ENCODE assay signal across 1 cellular context in the genomic region with DNA sequence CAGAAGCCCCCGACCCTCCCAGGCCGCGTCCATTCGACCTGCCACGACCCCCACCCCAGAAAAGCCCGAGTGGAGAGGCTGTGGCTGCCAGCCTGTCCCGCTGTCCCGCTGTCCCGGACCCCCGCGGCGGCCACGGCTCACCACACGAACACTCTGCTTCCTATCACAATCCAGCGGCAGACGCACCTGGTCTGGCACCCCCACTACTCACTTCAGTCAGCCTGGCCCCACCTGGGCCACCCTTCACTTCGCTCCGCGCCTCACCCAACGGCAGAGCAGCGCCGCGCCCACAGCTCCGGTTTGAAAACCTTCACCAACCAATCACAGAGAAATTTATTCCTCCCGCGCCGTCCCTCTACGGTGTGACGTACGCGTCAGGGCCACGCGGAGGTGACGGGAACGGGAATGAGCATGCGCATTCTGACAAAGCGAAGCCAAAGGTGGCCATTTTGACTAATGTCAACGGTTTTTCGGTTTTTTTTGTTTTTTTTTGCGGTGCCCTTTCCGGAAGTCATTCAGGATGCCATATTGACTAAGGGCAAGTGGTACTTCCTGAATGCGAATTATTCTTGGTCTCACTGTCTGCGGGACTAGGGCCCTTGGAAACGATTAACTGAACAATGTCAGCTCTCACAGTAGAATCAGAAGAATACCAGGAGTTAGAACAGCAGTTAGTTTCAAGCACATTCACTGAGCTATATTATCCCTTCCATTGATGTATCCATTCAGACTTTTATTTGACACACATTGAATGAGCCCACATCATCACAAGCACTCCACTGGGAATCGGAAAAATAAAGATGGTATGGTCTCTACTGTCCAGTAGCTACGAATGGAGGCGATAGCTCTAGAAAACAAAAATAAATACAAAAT.
TF ChIP-seq lines count a peak whose summit lies in the region.

A gene with protein sequence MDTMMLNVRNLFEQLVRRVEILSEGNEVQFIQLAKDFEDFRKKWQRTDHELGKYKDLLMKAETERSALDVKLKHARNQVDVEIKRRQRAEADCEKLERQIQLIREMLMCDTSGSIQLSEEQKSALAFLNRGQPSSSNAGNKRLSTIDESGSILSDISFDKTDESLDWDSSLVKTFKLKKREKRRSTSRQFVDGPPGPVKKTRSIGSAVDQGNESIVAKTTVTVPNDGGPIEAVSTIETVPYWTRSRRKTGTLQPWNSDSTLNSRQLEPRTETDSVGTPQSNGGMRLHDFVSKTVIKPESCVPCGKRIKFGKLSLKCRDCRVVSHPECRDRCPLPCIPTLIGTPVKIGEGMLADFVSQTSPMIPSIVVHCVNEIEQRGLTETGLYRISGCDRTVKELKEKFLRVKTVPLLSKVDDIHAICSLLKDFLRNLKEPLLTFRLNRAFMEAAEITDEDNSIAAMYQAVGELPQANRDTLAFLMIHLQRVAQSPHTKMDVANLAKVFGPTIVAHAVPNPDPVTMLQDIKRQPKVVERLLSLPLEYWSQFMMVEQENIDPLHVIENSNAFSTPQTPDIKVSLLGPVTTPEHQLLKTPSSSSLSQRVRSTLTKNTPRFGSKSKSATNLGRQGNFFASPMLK (minus strand): TSS at position 308 of the 873 bp plus-strand sequence. CDS start 8,779 bp downstream, outside the sequence.

TF ChIP-seq in HepG2, 621 proteins besides CTCF, POLR2A, EP300 and RAD21 (continued from another document and continues in another):
- TF ChIP-seq, protein P1, sequence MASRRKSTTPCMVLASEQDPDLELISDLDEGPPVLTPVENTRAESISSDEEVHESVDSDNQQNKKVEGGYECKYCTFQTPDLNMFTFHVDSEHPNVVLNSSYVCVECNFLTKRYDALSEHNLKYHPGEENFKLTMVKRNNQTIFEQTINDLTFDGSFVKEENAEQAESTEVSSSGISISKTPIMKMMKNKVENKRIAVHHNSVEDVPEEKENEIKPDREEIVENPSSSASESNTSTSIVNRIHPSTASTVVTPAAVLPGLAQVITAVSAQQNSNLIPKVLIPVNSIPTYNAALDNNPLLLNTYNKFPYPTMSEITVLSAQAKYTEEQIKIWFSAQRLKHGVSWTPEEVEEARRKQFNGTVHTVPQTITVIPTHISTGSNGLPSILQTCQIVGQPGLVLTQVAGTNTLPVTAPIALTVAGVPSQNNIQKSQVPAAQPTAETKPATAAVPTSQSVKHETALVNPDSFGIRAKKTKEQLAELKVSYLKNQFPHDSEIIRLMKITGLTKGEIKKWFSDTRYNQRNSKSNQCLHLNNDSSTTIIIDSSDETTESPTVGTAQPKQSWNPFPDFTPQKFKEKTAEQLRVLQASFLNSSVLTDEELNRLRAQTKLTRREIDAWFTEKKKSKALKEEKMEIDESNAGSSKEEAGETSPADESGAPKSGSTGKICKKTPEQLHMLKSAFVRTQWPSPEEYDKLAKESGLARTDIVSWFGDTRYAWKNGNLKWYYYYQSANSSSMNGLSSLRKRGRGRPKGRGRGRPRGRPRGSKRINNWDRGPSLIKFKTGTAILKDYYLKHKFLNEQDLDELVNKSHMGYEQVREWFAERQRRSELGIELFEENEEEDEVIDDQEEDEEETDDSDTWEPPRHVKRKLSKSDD (CRISPR knock-in tag; IDR thresholded peaks at IDR 0.05; ENCODE audit: low read depth) = peak; percentile 87
- TF ChIP-seq DNMT1 (CRISPR knock-in tag; IDR thresholded peaks at IDR 0.05) = no peak
- TF ChIP-seq ZNF101 (CRISPR knock-in tag; IDR thresholded peaks at IDR 0.05; ENCODE audit: borderline replicate concordance, low read depth) = no peak
- TF ChIP-seq PRDM4 (CRISPR knock-in tag; IDR thresholded peaks at IDR 0.05; ENCODE audit: borderline replicate concordance) = no peak
- TF ChIP-seq CREB1 (IDR thresholded peaks at IDR 0.05) = peak; percentile 97
- TF ChIP-seq CREB1 (CRISPR knock-in tag; IDR thresholded peaks at IDR 0.05) = peak; percentile 99
- no peak for TF ChIP-seq SOX6 (IDR thresholded peaks at IDR 0.05)
- TF ChIP-seq SOX6 (CRISPR knock-in tag; IDR thresholded peaks at IDR 0.05) = peak; percentile 55
- peak; percentile 52; the same call in 1 of the 2 replicates for TF ChIP-seq ZBTB38 (CRISPR knock-in tag; IDR thresholded peaks at IDR 0.05)
- no peak for TF ChIP-seq ZNF513 (CRISPR knock-in tag; conservative IDR thresholded peaks at IDR 0.05)
- no peak for TF ChIP-seq CHD4 (IDR thresholded peaks at IDR 0.05; ENCODE audit: borderline replicate concordance, low read length)
- no peak for TF ChIP-seq ZNF333 (CRISPR knock-in tag; IDR thresholded peaks at IDR 0.05; ENCODE audit: borderline replicate concordance)
- peak; percentile 45; the same call in 1 of the 2 replicates for TF ChIP-seq KDM5B (CRISPR knock-in tag; IDR thresholded peaks at IDR 0.05; ENCODE audit: borderline replicate concordance)
- no peak for TF ChIP-seq FOXA1 (IDR thresholded peaks at IDR 0.05)
- TF ChIP-seq FOXA1 (CRISPR knock-in tag; IDR thresholded peaks at IDR 0.05) = 0 out of 2 replicates have a peak, but pooled peaks have one; percentile 32
- no peak for TF ChIP-seq BCL3 (CRISPR knock-in tag; IDR thresholded peaks at IDR 0.05)
- TF ChIP-seq, protein P2, sequence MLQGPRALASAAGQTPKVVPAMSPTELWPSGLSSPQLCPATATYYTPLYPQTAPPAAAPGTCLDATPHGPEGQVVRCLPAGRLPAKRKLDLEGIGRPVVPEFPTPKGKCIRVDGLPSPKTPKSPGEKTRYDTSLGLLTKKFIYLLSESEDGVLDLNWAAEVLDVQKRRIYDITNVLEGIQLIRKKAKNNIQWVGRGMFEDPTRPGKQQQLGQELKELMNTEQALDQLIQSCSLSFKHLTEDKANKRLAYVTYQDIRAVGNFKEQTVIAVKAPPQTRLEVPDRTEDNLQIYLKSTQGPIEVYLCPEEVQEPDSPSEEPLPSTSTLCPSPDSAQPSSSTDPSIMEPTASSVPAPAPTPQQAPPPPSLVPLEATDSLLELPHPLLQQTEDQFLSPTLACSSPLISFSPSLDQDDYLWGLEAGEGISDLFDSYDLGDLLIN (CRISPR knock-in tag; IDR thresholded peaks at IDR 0.05; ENCODE audit: borderline replicate concordance) = peak; percentile 91; the same call in 1 of the 2 replicates
- TF ChIP-seq ZFP36L1 (CRISPR knock-in tag; IDR thresholded peaks at IDR 0.05) = peak; percentile 81; the same call in 1 of the 2 replicates
- TF ChIP-seq ZNF639 (CRISPR knock-in tag; conservative IDR thresholded peaks at IDR 0.05) = peak; percentile 40
- peak; percentile 98 for TF ChIP-seq E2F1 (CRISPR knock-in tag; IDR thresholded peaks at IDR 0.05)
- TF ChIP-seq ASH2L (IDR thresholded peaks at IDR 0.05; ENCODE audit: insufficient read length, low read depth, low read length) = peak; percentile 78
- no peak for TF ChIP-seq ZNF543 (CRISPR knock-in tag; IDR thresholded peaks at IDR 0.05)
- TF ChIP-seq CBFB (CRISPR knock-in tag; IDR thresholded peaks at IDR 0.05) = peak; percentile 43; the same call in 1 of the 2 replicates
- TF ChIP-seq GABPB1 (CRISPR knock-in tag; IDR thresholded peaks at IDR 0.05) = peak; percentile 93
- TF ChIP-seq, protein P3, sequence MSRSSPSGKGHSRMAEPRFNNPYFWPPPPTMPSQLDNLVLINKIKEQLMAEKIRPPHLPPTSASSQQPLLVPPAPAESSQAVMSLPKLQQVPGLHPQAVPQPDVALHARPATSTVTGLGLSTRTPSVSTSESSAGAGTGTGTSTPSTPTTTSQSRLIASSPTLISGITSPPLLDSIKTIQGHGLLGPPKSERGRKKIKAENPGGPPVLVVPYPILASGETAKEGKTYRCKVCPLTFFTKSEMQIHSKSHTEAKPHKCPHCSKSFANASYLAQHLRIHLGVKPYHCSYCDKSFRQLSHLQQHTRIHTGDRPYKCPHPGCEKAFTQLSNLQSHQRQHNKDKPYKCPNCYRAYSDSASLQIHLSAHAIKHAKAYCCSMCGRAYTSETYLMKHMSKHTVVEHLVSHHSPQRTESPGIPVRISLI (CRISPR knock-in tag; IDR thresholded peaks at IDR 0.05; ENCODE audit: borderline replicate concordance) = peak; percentile 100
- no peak for TF ChIP-seq REPIN1 (CRISPR knock-in tag; IDR thresholded peaks at IDR 0.05; ENCODE audit: borderline replicate concordance, low read depth)
- no peak for TF ChIP-seq ATAD3A (CRISPR knock-in tag; IDR thresholded peaks at IDR 0.05)
- peak; percentile 57; the same call in 1 of the 2 replicates for TF ChIP-seq ATF7-NPFF (CRISPR knock-in tag; IDR thresholded peaks at IDR 0.05; ENCODE audit: low read depth)
- peak; percentile 96 for TF ChIP-seq POGZ (CRISPR knock-in tag; IDR thresholded peaks at IDR 0.05)
- TF ChIP-seq TARDBP (CRISPR knock-in tag; IDR thresholded peaks at IDR 0.05) = peak; percentile 82
- peak in 1 of 2 experiments; percentile 80; a peak in 1 of 4 replicates for TF ChIP-seq KLF16 (CRISPR knock-in tag; IDR thresholded peaks at IDR 0.05)
- TF ChIP-seq CBX1 (IDR thresholded peaks at IDR 0.05; ENCODE audit: low read depth) = peak; percentile 49
- TF ChIP-seq ZNF710 (CRISPR knock-in tag; IDR thresholded peaks at IDR 0.05; ENCODE audit: borderline replicate concordance) = no peak
- TF ChIP-seq ZNF225 (CRISPR knock-in tag; IDR thresholded peaks at IDR 0.05) = 0 out of 2 replicates have a peak, but pooled peaks have one; percentile 62
